ENCODE assay signal across 10 cellular contexts in the genomic region with DNA sequence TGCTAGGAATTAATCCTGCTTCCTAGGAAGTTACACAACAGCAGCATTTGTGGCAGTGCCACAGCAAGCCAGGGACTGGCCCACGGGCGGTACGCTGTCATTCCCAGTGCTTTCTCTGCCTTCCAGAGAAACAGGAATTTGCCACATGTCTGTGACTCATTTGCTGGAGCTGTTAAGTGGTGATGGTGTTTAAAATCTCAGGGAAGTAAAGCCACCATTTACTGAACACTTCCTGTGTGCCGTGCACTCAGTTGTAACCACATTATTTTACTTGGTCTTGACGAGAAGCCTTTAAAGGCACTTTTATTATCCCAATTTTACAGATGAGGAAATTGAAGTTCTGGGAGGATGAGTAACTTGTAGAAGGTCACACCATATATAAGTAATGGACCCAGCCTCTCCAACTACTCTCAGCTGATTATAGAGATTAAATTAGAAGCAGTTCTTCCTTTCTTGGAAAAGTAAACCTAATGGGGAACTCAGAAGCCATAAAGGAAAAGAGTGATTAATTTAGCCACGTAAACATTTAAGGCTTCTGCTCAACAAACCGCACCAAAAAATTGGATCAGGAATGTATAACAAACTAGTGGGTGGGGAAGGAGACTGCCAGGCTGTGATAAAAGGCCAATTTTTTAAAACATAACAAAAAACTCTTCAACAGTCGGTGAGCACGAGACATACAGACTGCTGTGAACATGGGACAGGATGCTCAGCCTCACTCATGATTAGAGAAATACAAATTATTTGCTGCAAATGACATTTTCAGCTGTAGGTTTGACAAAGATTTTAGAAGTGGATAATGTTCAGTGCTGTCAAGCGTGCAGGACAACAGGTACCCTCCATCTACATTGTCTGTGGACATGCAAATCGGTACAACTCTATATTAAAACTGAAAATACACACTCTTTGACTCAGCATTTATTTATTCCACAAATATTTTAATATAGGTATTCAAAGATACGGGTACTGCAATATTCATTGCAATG.
DNase-seq lines count a peak whose midpoint lies in the region; ATAC-seq and TF ChIP-seq lines count a peak whose summit lies in the region.
"Had no signal": no experiment of that assay in that cellular context is flagged by ENCODE, and none has a peak within 500 bp of the region (broad histone marks: within the 10 kb centered on the region; RNA-seq: fewer than 3 reads in every experiment).

No MANE protein-coding gene starts in this region.

- peak overlapping the region; percentile 83 for H3K27ac Mint-ChIP-seq in chondrocyte (ENCODE audit: unreplicated experiment)
- H3K27ac Mint-ChIP-seq: activated T-helper 2 cell treated with anti-CD3 and anti-CD28 coated beads, Interferon-gamma antibody, Interleukin-2, Interleukin-4, amounts not matched to agents 10 μg/mL and 5 μg/mL and 100 μg/mL, durations not matched to agents 14 hours and 24 hours and 36 hours had no signal

- no peaks in the 10 kb centered on the region for H4K20me1 ChIP-seq in BLaER1 treated with 17β-estradiol and CSF1 and Interleukin-3, amounts not matched to agents 10 nM and 100 nM
- H4K20me1 ChIP-seq in MM.1S (ENCODE audit: insufficient read depth, low read length) = no peaks in the 10 kb centered on the region

- peaks cover 0 to 12% (median 0%) of the 10 kb centered on the region in 11 experiments; a peak in 2 of 22 replicates for H3K36me3 ChIP-seq in BLaER1 treated with 17β-estradiol and CSF1 and Interleukin-3, amounts not matched to agents 10 nM and 100 nM
- no peaks in the 10 kb centered on the region for H3K36me3 ChIP-seq in mucosa of rectum (ENCODE audit: control insufficient read depth in 2 of 2, insufficient read depth in 2 of 2, low read length in 2 of 2)
- H3K36me3 ChIP-seq in MM.1S (replicated peaks; ENCODE audit: insufficient read depth, low read length) = no peaks in the 10 kb centered on the region
- H3K36me3 ChIP-seq: prostate gland had no signal

- H3K4me1 ChIP-seq in BLaER1 treated with 17β-estradiol and CSF1 and Interleukin-3, amounts not matched to agents 10 nM and 100 nM = peaks cover 32 to 49% (median 40%) of the 10 kb centered on the region in 10 experiments
- H3K4me1 ChIP-seq in mucosa of rectum (ENCODE audit: control insufficient read depth in 2 of 2, insufficient read depth in 2 of 2, low read length in 2 of 2) (peaks cover 0 to 3% of the 10 kb centered on the region in 2 donors), MM.1S (ENCODE audit: low read length) (no peaks in the 10 kb centered on the region)
- H3K4me1 ChIP-seq: prostate gland had no signal

- peaks cover 5 to 42% (median 26%) of the 10 kb centered on the region in 11 experiments; a peak in 18 of 22 replicates for H3K9me3 ChIP-seq in BLaER1 treated with 17β-estradiol and CSF1 and Interleukin-3, amounts not matched to agents 10 nM and 100 nM (replicated peaks in 1 of 11)
- H3K9me3 ChIP-seq in mucosa of rectum (ENCODE audit: control insufficient read depth in 2 of 2, low read length in 2 of 2) (no peaks in the 10 kb centered on the region), MM.1S (replicated peaks; ENCODE audit: insufficient read depth, low read length) (no peaks in the 10 kb centered on the region)
- H3K9me3 ChIP-seq: prostate gland had no signal

- peaks cover 18% of the 10 kb centered on the region for H3K9me3 Mint-ChIP-seq in chondrocyte (ENCODE audit: low read depth)

- H3K27ac ChIP-seq in BLaER1 treated with 17β-estradiol and CSF1 and Interleukin-3, amounts not matched to agents 10 nM and 100 nM = peak overlapping the region; percentile 5 to 60 (median 31); a peak in 19 of 22 replicates
- H3K27ac ChIP-seq in mucosa of rectum (ENCODE audit: low read depth in 2 of 2, low read length in 2 of 2) (peak overlapping the region; percentile 18), MM.1S (ENCODE audit: low read length) (no peak overlapping the region)
- H3K27ac ChIP-seq: prostate gland had no signal

- no peaks in the 10 kb centered on the region for H3F3A ChIP-seq in MM.1S (ENCODE audit: insufficient read depth, low read length)

- DNase-seq in LoVo (ENCODE audit: low spot score) (peak; percentile 59), chondrocyte (ENCODE audit: low spot score) (no peak), iPS-NIHi7 (ENCODE audit: extremely low spot score) (no peak), MM.1S (no peak), NCI-H510A treated with DMSO at 0.1 percent for 48 hours (lab: John Stamatoyannopoulos, UW) (no peak)

- H3K9ac ChIP-seq in BLaER1 treated with 17β-estradiol and CSF1 and Interleukin-3, amounts not matched to agents 10 nM and 100 nM = peak overlapping the region in 2 of 11 experiments; percentile 28 to 32; a peak in 5 of 22 replicates
- H3K9ac ChIP-seq in mucosa of rectum (ENCODE audit: low read depth in 1 of 2, low read length in 2 of 2) (no peak overlapping the region), MM.1S (ENCODE audit: low read length) (no peak overlapping the region)

- H3K9me2 ChIP-seq in MM.1S (replicated peaks; ENCODE audit: insufficient read depth, low read length) = no peaks in the 10 kb centered on the region

- ATAC-seq in HG02763 (IDR thresholded peaks at IDR 0.05; ENCODE audit: unreplicated experiment) = no peak

- H3K36me3 Mint-ChIP-seq in chondrocyte (ENCODE audit: low read depth) = peaks cover 4% of the 10 kb centered on the region

- no peak overlapping the region for H2AFZ ChIP-seq in MM.1S (ENCODE audit: low read length)

- H3K4me3 ChIP-seq in BLaER1 treated with 17β-estradiol and CSF1 and Interleukin-3, amounts not matched to agents 10 nM and 100 nM = peak overlapping the region in 2 of 10 experiments; percentile 12; a peak in 3 of 20 replicates
- H3K4me3 ChIP-seq in mucosa of rectum (ENCODE audit: low read length in 2 of 2) (no peak overlapping the region), MM.1S (ENCODE audit: low read length) (no peak overlapping the region)
- H3K4me3 ChIP-seq: prostate gland had no signal

- H3K4me1 Mint-ChIP-seq in chondrocyte (ENCODE audit: low read depth) = peaks cover 18% of the 10 kb centered on the region

- H3K4me3 Mint-ChIP-seq in chondrocyte (ENCODE audit: unreplicated experiment) = no peak overlapping the region

- no peaks in the 10 kb centered on the region for H3K79me2 ChIP-seq in MM.1S (ENCODE audit: low read length)

- H3K4me2 ChIP-seq in BLaER1 treated with 17β-estradiol and CSF1 and Interleukin-3, amounts not matched to agents 10 nM and 100 nM = peak overlapping the region; percentile 60 to 84 (median 69)
- H3K4me2 ChIP-seq in MM.1S (ENCODE audit: low read depth, low read length) = no peak overlapping the region

- H3K27me3 Mint-ChIP-seq in chondrocyte (ENCODE audit: low read depth) = no peaks in the 10 kb centered on the region

- H3K27me3 ChIP-seq in BLaER1 treated with 17β-estradiol and CSF1 and Interleukin-3, amounts not matched to agents 10 nM and 100 nM = no peaks in the 10 kb centered on the region
- H3K27me3 ChIP-seq in mucosa of rectum (ENCODE audit: control insufficient read depth in 2 of 2, insufficient read depth in 2 of 2, low read length in 2 of 2) (no peaks in the 10 kb centered on the region), MM.1S (replicated peaks; ENCODE audit: insufficient read depth, low read length) (no peaks in the 10 kb centered on the region)

- TF ChIP-seq CTCF in chondrocyte (IDR thresholded peaks at IDR 0.05) (no peak), MM.1S (IDR thresholded peaks at IDR 0.05; ENCODE audit: low read length) (no peak)
